Comparison of ENCODE assay signal across 7 cellular contexts in the genomic region with DNA sequence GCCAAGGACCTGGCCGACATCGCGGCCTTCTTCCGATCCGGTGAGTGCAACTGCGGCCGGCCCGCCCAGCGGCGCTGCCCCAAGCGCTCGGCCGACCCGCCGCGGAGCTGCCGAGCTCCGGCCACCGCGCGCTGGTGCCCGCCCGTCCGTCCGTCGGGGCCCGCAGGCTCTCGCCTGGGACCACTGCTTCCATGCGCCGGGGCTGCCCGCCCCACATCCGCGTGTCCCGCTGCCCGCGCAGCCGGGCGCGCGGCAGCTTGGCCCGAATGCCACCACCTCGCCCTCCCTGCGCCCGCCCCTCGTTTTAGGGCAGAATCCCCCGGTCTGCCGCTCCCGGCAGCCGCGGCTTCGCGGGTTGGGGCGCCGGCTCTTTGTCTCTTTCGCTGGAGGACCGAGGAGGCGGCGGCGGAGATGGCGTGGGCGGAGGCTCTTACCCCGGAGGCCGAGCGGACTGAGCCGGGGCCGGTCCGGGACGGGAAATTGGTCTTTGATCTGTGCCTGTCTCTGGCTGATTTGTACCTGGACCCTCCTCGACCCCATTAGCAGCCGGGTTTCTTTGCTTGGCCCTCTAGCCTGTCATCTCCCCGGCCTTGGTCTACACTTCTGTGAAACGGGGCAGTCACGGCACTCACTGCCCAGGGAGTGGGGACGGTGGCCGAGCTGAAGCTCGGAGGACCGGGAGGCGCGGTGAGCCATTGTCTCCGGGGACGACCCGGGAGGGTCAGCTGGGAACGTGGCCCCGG. TPM values are rescaled to one million over a fixed set of nuclear protein-coding genes. Genes with fewer than 3 reads are reported as not detected.
DNase-seq lines count a peak whose midpoint lies in the region; ATAC-seq lines count a peak whose summit lies in the region.

No MANE protein-coding gene starts in this region.

- no peaks in the 10 kb centered on the region for H3K9me3 Mint-ChIP-seq in activated naive CD4-positive, alpha-beta T cell treated with anti-CD3 and anti-CD28 coated beads, Interleukin-2, amount 50 U/mL, for 24 hours

- DNase-seq in NCI-H69 (lab: John Stamatoyannopoulos, UW): peak; percentile 71
- peak; percentile 72 for DNase-seq in left ventricle myocardium superior
- DNase-seq in retina: peak; percentile 80
- DNase-seq in superior temporal gyrus (ENCODE audit: extremely low spot score): no peak

- intact Hi-C loops in left ventricle myocardium superior (cut with micrococcal nuclease): no loop called here

- H3K4me1 Mint-ChIP-seq in activated naive CD4-positive, alpha-beta T cell treated with anti-CD3 and anti-CD28 coated beads, Interleukin-2, amount 50 U/mL, for 24 hours: peaks cover 14% of the 10 kb centered on the region

- ATAC-seq in GM18519 (IDR thresholded peaks at IDR 0.05; ENCODE audit: low FRiP score, unreplicated experiment) (peak; percentile 6), HG02610 (IDR thresholded peaks at IDR 0.05; ENCODE audit: unreplicated experiment) (peak; percentile 9), left ventricle myocardium superior (no peak)

- H3K4me3 Mint-ChIP-seq in activated naive CD4-positive, alpha-beta T cell treated with anti-CD3 and anti-CD28 coated beads, Interleukin-2, amount 50 U/mL, for 24 hours: peak overlapping the region; percentile 83

- H3K36me3 Mint-ChIP-seq in activated naive CD4-positive, alpha-beta T cell treated with anti-CD3 and anti-CD28 coated beads, Interleukin-2, amount 50 U/mL, for 24 hours: no peaks in the 10 kb centered on the region

- H3K27ac Mint-ChIP-seq in activated naive CD4-positive, alpha-beta T cell treated with anti-CD3 and anti-CD28 coated beads, Interleukin-2, amount 50 U/mL, for 24 hours: no peak overlapping the region

- H3K27me3 Mint-ChIP-seq in activated naive CD4-positive, alpha-beta T cell treated with anti-CD3 and anti-CD28 coated beads, Interleukin-2, amount 50 U/mL, for 24 hours: peaks cover 37% of the 10 kb centered on the region

RNA-seq across cellular contexts. Expression of a gene that starts 0.9 kb away (rescaled TPM):
- total RNA-seq in left ventricle myocardium superior: 57.0 TPM
